Comparison of ENCODE assay signal across 18 cellular contexts in genomic region chr1:86868477-86868876, GRCh38. TPM values are rescaled to one million over a fixed set of nuclear protein-coding genes. Genes with fewer than 3 reads are reported as not detected.
DNase-seq lines count a peak whose midpoint lies in the region; ATAC-seq and TF ChIP-seq lines count a peak whose summit lies in the region.
"Had no signal": no experiment of that assay in that cellular context is flagged by ENCODE, and none has a peak within 500 bp of the region (broad histone marks: within the 10 kb centered on the region; RNA-seq: fewer than 3 reads in every experiment).

No MANE protein-coding gene starts in this region.

- peak overlapping the region in 2 of 11 experiments; percentile 25 to 58; a peak in 3 of 22 replicates for H3K9ac ChIP-seq in BLaER1 treated with 17β-estradiol and CSF1 and Interleukin-3, amounts not matched to agents 10 nM and 100 nM
- H3K9ac ChIP-seq in H9 (ENCODE audit: extremely low read depth, insufficient read length, low read length), result no peak overlapping the region
- H3K9ac ChIP-seq: SK-N-SH had no signal

- H2AK5ac ChIP-seq in H9 (ENCODE audit: insufficient read length, low read length), result no peak overlapping the region

- H3K4me1 Mint-ChIP-seq in H9, result peaks cover 12% of the 10 kb centered on the region in 2 experiments
- peaks cover 26% of the 10 kb centered on the region for H3K4me1 Mint-ChIP-seq in activated naive CD8-positive, alpha-beta T cell treated with anti-CD3 and anti-CD28 coated beads, Interleukin-2, amount 50 U/mL, for 24 hours
- H3K4me1 Mint-ChIP-seq: nephron had no signal

- peaks cover 5% of the 10 kb centered on the region for H3K79me1 ChIP-seq in H9 (ENCODE audit: insufficient read depth, low read depth, low read length, poor library complexity, severe bottlenecking)

- no peak overlapping the region for H3K4me3 Mint-ChIP-seq in H9
- no peak overlapping the region for H3K4me3 Mint-ChIP-seq in activated naive CD8-positive, alpha-beta T cell treated with anti-CD3 and anti-CD28 coated beads, Interleukin-2, amount 50 U/mL, for 24 hours
- H3K4me3 Mint-ChIP-seq: CD4-positive, alpha-beta memory T cell; nephron had no signal

- H2BK120ac ChIP-seq in H9 (ENCODE audit: low read depth, low read length, poor library complexity, severe bottlenecking), result no peak overlapping the region

- no peaks in the 10 kb centered on the region for H3K9me3 Mint-ChIP-seq in H9
- H3K9me3 Mint-ChIP-seq in activated naive CD8-positive, alpha-beta T cell treated with anti-CD3 and anti-CD28 coated beads, Interleukin-2, amount 50 U/mL, for 24 hours, result no peaks in the 10 kb centered on the region
- H3K9me3 Mint-ChIP-seq: nephron had no signal

- H2AFZ ChIP-seq in H9 (ENCODE audit: low read length), result no peak overlapping the region

- H2BK20ac ChIP-seq in H9 (ENCODE audit: low read depth, low read length, poor library complexity, severe bottlenecking), result no peak overlapping the region

- no peak overlapping the region for H3K4ac ChIP-seq in H9 (ENCODE audit: low read depth, low read length)

- H3K14ac ChIP-seq in H9 (ENCODE audit: insufficient read depth, low read length), result no peak overlapping the region

- peak overlapping the region; percentile 41 to 52 (median 46); a peak in 3 of 7 replicates for H3K27ac Mint-ChIP-seq in H9
- H3K27ac Mint-ChIP-seq in activated naive CD8-positive, alpha-beta T cell treated with anti-CD3 and anti-CD28 coated beads, Interleukin-2, amount 50 U/mL, for 24 hours, result peak overlapping the region; percentile 25
- H3K27ac Mint-ChIP-seq: nephron had no signal

- no peak overlapping the region for H3K23ac ChIP-seq in H9 (ENCODE audit: insufficient read length, low read depth, low read length)

- H4K20me1 ChIP-seq in BLaER1 treated with 17β-estradiol and CSF1 and Interleukin-3, amounts not matched to agents 10 nM and 100 nM, result no peaks in the 10 kb centered on the region
- H4K20me1 ChIP-seq in H9 (ENCODE audit: control insufficient read depth, insufficient read depth, insufficient read length), result no peaks in the 10 kb centered on the region

- H3T11ph ChIP-seq in H9 (ENCODE audit: low read length), result no peak overlapping the region

- no peak overlapping the region for H3K56ac ChIP-seq in H9 (ENCODE audit: insufficient read length, low read depth, low read length)

- WGBS in H9 (ENCODE audit: extremely low coverage, insufficient read length, low lambda C conversion rate), result no CpG with 5 or more reads among the region's 1 CpG

- peaks cover 6 to 13% (median 12%) of the 10 kb centered on the region in 3 experiments; a peak in 5 of 7 replicates for H3K36me3 Mint-ChIP-seq in H9 (ENCODE audit: insufficient read depth in 1 of 3, low read depth in 3 of 3)
- H3K36me3 Mint-ChIP-seq in activated naive CD8-positive, alpha-beta T cell treated with anti-CD3 and anti-CD28 coated beads, Interleukin-2, amount 50 U/mL, for 24 hours (ENCODE audit: low read depth), result peaks cover 14% of the 10 kb centered on the region

- H3K23me2 ChIP-seq in H9 (ENCODE audit: insufficient read length, low read depth, low read length, poor library complexity, severe bottlenecking), result no peaks in the 10 kb centered on the region

- H3K27ac ChIP-seq in BLaER1 treated with 17β-estradiol and CSF1 and Interleukin-3, amounts not matched to agents 10 nM and 100 nM, result peak overlapping the region in 8 of 11 experiments; percentile 0 to 68 (median 38); a peak in 10 of 22 replicates
- H3K27ac ChIP-seq in H9 (ENCODE audit: insufficient read length, low read depth, low read length), result no peak overlapping the region
- H3K27ac ChIP-seq: heart left ventricle, sigmoid colon, stomach, VCaP had no signal

- H2BK15ac ChIP-seq in H9 (ENCODE audit: low read depth, low read length), result no peak overlapping the region

- in situ Hi-C loops in ACHN (cut with HindIII; ENCODE audit: low pct_ligation_motif_present, low pct_unique_long_range_greater_than_20kb, low sequenced_read_pairs), result no loop called here
- in situ Hi-C loops in GM13976 (cut with MboI; ENCODE audit: low sequenced_read_pairs, unreplicated experiment), result no loop called here

- H4K91ac ChIP-seq in H9 (ENCODE audit: insufficient read length, low read depth, low read length), result no peak overlapping the region

- H3K9me3 ChIP-seq in BLaER1 treated with 17β-estradiol and CSF1 and Interleukin-3, amounts not matched to agents 10 nM and 100 nM (replicated peaks in 1 of 11), result peaks cover 0 to 12% (median 5%) of the 10 kb centered on the region in 11 experiments; a peak in 12 of 22 replicates
- H3K9me3 ChIP-seq in H9 (ENCODE audit: control insufficient read depth, low read depth, low read length), result no peaks in the 10 kb centered on the region
- H3K9me3 ChIP-seq: heart left ventricle, sigmoid colon, SK-N-SH, stomach had no signal

- H4K5ac ChIP-seq in H9 (ENCODE audit: insufficient read length, low read depth, low read length), result no peak overlapping the region

- no peak overlapping the region for H2BK5ac ChIP-seq in H9 (ENCODE audit: insufficient read length, low read length)

- H3K36me3 ChIP-seq in BLaER1 treated with 17β-estradiol and CSF1 and Interleukin-3, amounts not matched to agents 10 nM and 100 nM, result peaks cover 38 to 74% (median 50%) of the 10 kb centered on the region in 11 experiments
- H3K36me3 ChIP-seq: sigmoid colon had no signal

- peak overlapping the region in 5 of 11 experiments; percentile 50 to 66 (median 64); a peak in 10 of 22 replicates for H3K4me2 ChIP-seq in BLaER1 treated with 17β-estradiol and CSF1 and Interleukin-3, amounts not matched to agents 10 nM and 100 nM
- no peak overlapping the region for H3K4me2 ChIP-seq in H9 (ENCODE audit: insufficient read depth, insufficient read length, low read length)
- H3K4me2 ChIP-seq: SK-N-SH had no signal

- no peak overlapping the region for H4K8ac ChIP-seq in H9 (replicated peaks; ENCODE audit: insufficient read length, low read depth, low read length)

- H3K4me3 ChIP-seq in BLaER1 treated with 17β-estradiol and CSF1 and Interleukin-3, amounts not matched to agents 10 nM and 100 nM, result no peak overlapping the region
- H3K4me3 ChIP-seq: heart left ventricle, sigmoid colon, stomach had no signal

- no peak overlapping the region for H2BK12ac ChIP-seq in H9 (ENCODE audit: insufficient read length, low read depth, low read length)

- no peak overlapping the region for H3K18ac ChIP-seq in H9 (ENCODE audit: insufficient read length, low read depth, low read length)

- H3K79me2 ChIP-seq in H9 (ENCODE audit: insufficient read depth, low read length), result no peaks in the 10 kb centered on the region

- peaks cover 0 to 53% (median 19%) of the 10 kb centered on the region in 10 experiments; a peak in 17 of 20 replicates for H3K4me1 ChIP-seq in BLaER1 treated with 17β-estradiol and CSF1 and Interleukin-3, amounts not matched to agents 10 nM and 100 nM
- H3K4me1 ChIP-seq in H9 (ENCODE audit: insufficient read depth, low read length), result no peaks in the 10 kb centered on the region

- no peaks in the 10 kb centered on the region for H3K27me3 ChIP-seq in BLaER1 treated with 17β-estradiol and CSF1 and Interleukin-3, amounts not matched to agents 10 nM and 100 nM
- no peaks in the 10 kb centered on the region for H3K27me3 ChIP-seq in H9 (ENCODE audit: insufficient read depth, low read length)
- H3K27me3 ChIP-seq: heart left ventricle, sigmoid colon, stomach had no signal

- no peak for ATAC-seq in activated naive CD8-positive, alpha-beta T cell treated with anti-CD3 and anti-CD28 coated beads, Interleukin-2, amount 50 U/mL, for 24 hours
- ATAC-seq in HG02870 (IDR thresholded peaks at IDR 0.05; ENCODE audit: unreplicated experiment), result no peak

- no peak for TF ChIP-seq CTCF in H9 (conservative IDR thresholded peaks at IDR 0.05)
- no peak for TF ChIP-seq CTCF in GM13976 (IDR thresholded peaks at IDR 0.05; ENCODE audit: borderline replicate concordance, control extremely low read depth, extremely low read depth, insufficient read depth, missing control alignments)

- no peak for DNase-seq in H9
- DNase-seq in activated naive CD8-positive, alpha-beta T cell treated with anti-CD3 and anti-CD28 coated beads, Interleukin-2, amount 50 U/mL, for 24 hours, result no peak
- DNase-seq in iris pigment epithelial cell (ENCODE audit: low read depth), result peak; percentile 59
- no peak for DNase-seq in ACHN
- no peak for DNase-seq in AG08395 (ENCODE audit: low spot score)
- DNase-seq in GM13976 (ENCODE audit: low spot score), result no peak
- DNase-seq: CD4-positive, alpha-beta memory T cell; heart left ventricle; Karpas-422; left cardiac atrium; NCI-H2081; sigmoid colon; SK-N-SH; stomach had no signal

- H3K27me3 Mint-ChIP-seq in H9 (ENCODE audit: low read depth), result no peaks in the 10 kb centered on the region
- H3K27me3 Mint-ChIP-seq in activated naive CD8-positive, alpha-beta T cell treated with anti-CD3 and anti-CD28 coated beads, Interleukin-2, amount 50 U/mL, for 24 hours, result no peaks in the 10 kb centered on the region
- H3K27me3 Mint-ChIP-seq: CD4-positive, alpha-beta memory T cell had no signal

RNA-seq across cellular contexts. Expression of gene SELENOF, which starts 45.4 kb away (rescaled TPM):
- total RNA-seq in H9 (2021), result 140 and 143 TPM in 2 replicates

RNA-seq across cellular contexts. Expression of gene HS2ST1, which starts 46.0 kb away (rescaled TPM):
- total RNA-seq in H9 (2021), result 20.1 and 20.6 TPM in 2 replicates
